In the genomic region with DNA sequence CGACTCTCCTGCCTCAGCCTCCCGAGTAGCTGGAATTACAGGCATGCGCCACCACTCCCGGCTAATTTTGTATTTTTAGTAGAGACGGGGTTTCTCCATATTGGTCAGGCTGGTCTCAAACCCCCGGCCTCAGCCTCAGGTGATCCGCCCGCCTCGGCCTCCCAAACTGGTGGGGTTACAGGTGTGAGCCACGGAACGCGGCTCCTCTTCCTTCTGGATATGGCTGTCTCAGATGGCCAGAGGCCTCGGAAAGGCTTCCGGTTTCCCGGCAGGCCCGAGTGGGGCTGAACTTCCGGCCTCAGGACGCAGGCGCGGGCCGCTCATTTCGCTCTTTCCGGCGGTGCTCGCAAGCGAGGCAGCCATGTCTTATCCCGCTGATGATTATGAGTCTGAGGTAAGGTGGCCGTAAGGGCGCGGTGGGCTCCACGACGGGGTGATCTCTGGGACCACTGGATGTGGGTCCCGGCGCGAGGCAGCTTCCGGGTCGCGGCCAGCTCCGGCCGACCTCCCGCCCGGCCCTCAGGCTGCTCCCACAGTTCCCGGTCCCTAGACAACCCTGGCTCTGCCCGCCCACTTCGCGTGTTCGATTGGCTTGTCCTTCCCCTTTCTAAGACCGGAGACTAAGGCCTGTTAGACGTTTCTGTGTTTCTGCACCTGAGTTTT, we compare ENCODE assay signal across 1 cellular context.
A peak's percentile ranks its signal among the peaks of the same experiment; 100 is the strongest.
TF ChIP-seq lines count a peak whose summit lies in the region.

EIF3L (plus strand) TSS at position 331 of the 663 bp plus-strand sequence; CDS start at position 362, 31 bp downstream.

TF ChIP-seq in HepG2, 621 proteins besides CTCF, POLR2A, EP300 and RAD21 (continued from another document and continues in another):
- TF ChIP-seq HNF1B (CRISPR knock-in tag; IDR thresholded peaks at IDR 0.05), result peak; percentile 80
- peak in 1 of 2 experiments; percentile 78; a peak in 1 of 4 replicates for TF ChIP-seq KLF16 (CRISPR knock-in tag; IDR thresholded peaks at IDR 0.05)
- TF ChIP-seq PAX8 (CRISPR knock-in tag; IDR thresholded peaks at IDR 0.05; ENCODE audit: borderline replicate concordance), result no peak
- peak; percentile 86 for TF ChIP-seq ZNF501 (CRISPR knock-in tag; IDR thresholded peaks at IDR 0.05)
- TF ChIP-seq ERF (CRISPR knock-in tag; IDR thresholded peaks at IDR 0.05), result peak; percentile 78; the same call in 1 of the 2 replicates
- TF ChIP-seq ZNF343 (CRISPR knock-in tag; IDR thresholded peaks at IDR 0.05), result 0 out of 2 replicates have a peak, but pooled peaks have one; percentile 50
- peak; percentile 84 for TF ChIP-seq ZNF350 (CRISPR knock-in tag; IDR thresholded peaks at IDR 0.05; ENCODE audit: borderline replicate concordance, low read depth)
- no peak for TF ChIP-seq ZNF10 (CRISPR knock-in tag; IDR thresholded peaks at IDR 0.05; ENCODE audit: borderline replicate concordance, low read depth)
- peak; percentile 98 for TF ChIP-seq ZSCAN31 (CRISPR knock-in tag; IDR thresholded peaks at IDR 0.05; ENCODE audit: low read depth)
- peak; percentile 30; the same call in 1 of the 2 replicates for TF ChIP-seq ARHGAP35 (CRISPR knock-in tag; IDR thresholded peaks at IDR 0.05; ENCODE audit: borderline replicate concordance)
- TF ChIP-seq ZNF816 (CRISPR knock-in tag; IDR thresholded peaks at IDR 0.05; ENCODE audit: borderline replicate concordance), result no peak
- TF ChIP-seq MBD4 (IDR thresholded peaks at IDR 0.05; ENCODE audit: borderline replicate concordance, low read length), result no peak
- no peak for TF ChIP-seq ZBTB7B (CRISPR knock-in tag; IDR thresholded peaks at IDR 0.05)
- no peak for TF ChIP-seq ZNF549 (CRISPR knock-in tag; IDR thresholded peaks at IDR 0.05)
- no peak for TF ChIP-seq ZNF660 (CRISPR knock-in tag; IDR thresholded peaks at IDR 0.05; ENCODE audit: borderline replicate concordance, low read depth)
- peak; percentile 12; the same call in 1 of the 2 replicates for TF ChIP-seq KDM1A (CRISPR knock-in tag; IDR thresholded peaks at IDR 0.05)
- TF ChIP-seq TSC22D2 (CRISPR knock-in tag; IDR thresholded peaks at IDR 0.05; ENCODE audit: borderline replicate concordance), result no peak
- no peak for TF ChIP-seq FOXP1 (IDR thresholded peaks at IDR 0.05)
- TF ChIP-seq FOXP1 (CRISPR knock-in tag; IDR thresholded peaks at IDR 0.05), result no peak
- no peak for TF ChIP-seq ATAD3A (CRISPR knock-in tag; IDR thresholded peaks at IDR 0.05)
- TF ChIP-seq TGIF2 (CRISPR knock-in tag; IDR thresholded peaks at IDR 0.05), result no peak
- 0 out of 2 replicates have a peak, but pooled peaks have one; percentile 73 for TF ChIP-seq PRDM4 (CRISPR knock-in tag; IDR thresholded peaks at IDR 0.05; ENCODE audit: borderline replicate concordance)
- TF ChIP-seq, protein P1, sequence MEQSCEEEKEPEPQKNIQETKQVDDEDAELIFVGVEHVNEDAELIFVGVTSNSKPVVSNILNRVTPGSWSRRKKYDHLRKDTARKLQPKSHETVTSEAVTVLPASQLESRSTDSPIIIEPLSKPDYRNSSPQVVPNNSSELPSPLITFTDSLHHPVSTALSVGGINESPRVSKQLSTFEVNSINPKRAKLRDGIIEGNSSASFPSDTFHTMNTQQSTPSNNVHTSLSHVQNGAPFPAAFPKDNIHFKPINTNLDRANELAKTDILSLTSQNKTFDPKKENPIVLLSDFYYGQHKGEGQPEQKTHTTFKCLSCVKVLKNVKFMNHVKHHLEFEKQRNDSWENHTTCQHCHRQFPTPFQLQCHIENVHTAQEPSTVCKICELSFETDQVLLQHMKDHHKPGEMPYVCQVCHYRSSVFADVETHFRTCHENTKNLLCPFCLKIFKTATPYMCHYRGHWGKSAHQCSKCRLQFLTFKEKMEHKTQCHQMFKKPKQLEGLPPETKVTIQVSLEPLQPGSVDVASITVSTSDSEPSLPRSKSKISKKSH (CRISPR knock-in tag; IDR thresholded peaks at IDR 0.05; ENCODE audit: borderline replicate concordance), result peak; percentile 85
- peak; percentile 49; the same call in 1 of the 2 replicates for TF ChIP-seq ZNF724P (CRISPR knock-in tag; IDR thresholded peaks at IDR 0.05; ENCODE audit: borderline replicate concordance)
- TF ChIP-seq RBAK (CRISPR knock-in tag; IDR thresholded peaks at IDR 0.05), result no peak
- TF ChIP-seq MXD4 (CRISPR knock-in tag; IDR thresholded peaks at IDR 0.05), result no peak
- no peak for TF ChIP-seq SMARCE1 (IDR thresholded peaks at IDR 0.05; ENCODE audit: borderline replicate concordance)
- TF ChIP-seq ZNF883 (CRISPR knock-in tag; IDR thresholded peaks at IDR 0.05; ENCODE audit: not compliant biosample characterization), result peak; percentile 72
- no peak for TF ChIP-seq ZNF562 (CRISPR knock-in tag; IDR thresholded peaks at IDR 0.05; ENCODE audit: borderline replicate concordance)
- TF ChIP-seq ZNF768 (CRISPR knock-in tag; IDR thresholded peaks at IDR 0.05), result peak; percentile 61
- TF ChIP-seq, protein P2, sequence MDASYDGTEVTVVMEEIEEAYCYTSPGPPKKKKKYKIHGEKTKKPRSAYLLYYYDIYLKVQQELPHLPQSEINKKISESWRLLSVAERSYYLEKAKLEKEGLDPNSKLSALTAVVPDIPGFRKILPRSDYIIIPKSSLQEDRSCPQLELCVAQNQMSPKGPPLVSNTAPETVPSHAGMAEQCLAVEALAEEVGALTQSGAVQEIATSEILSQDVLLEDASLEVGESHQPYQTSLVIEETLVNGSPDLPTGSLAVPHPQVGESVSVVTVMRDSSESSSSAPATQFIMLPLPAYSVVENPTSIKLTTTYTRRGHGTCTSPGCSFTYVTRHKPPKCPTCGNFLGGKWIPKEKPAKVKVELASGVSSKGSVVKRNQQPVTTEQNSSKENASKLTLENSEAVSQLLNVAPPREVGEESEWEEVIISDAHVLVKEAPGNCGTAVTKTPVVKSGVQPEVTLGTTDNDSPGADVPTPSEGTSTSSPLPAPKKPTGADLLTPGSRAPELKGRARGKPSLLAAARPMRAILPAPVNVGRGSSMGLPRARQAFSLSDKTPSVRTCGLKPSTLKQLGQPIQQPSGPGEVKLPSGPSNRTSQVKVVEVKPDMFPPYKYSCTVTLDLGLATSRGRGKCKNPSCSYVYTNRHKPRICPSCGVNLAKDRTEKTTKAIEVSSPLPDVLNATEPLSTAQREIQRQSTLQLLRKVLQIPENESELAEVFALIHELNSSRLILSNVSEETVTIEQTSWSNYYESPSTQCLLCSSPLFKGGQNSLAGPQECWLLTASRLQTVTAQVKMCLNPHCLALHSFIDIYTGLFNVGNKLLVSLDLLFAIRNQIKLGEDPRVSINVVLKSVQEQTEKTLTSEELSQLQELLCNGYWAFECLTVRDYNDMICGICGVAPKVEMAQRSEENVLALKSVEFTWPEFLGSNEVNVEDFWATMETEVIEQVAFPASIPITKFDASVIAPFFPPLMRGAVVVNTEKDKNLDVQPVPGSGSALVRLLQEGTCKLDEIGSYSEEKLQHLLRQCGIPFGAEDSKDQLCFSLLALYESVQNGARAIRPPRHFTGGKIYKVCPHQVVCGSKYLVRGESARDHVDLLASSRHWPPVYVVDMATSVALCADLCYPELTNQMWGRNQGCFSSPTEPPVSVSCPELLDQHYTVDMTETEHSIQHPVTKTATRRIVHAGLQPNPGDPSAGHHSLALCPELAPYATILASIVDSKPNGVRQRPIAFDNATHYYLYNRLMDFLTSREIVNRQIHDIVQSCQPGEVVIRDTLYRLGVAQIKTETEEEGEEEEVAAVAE (CRISPR knock-in tag; IDR thresholded peaks at IDR 0.05; ENCODE audit: borderline replicate concordance), result peak; percentile 77; the same call in 1 of the 2 replicates
- 0 out of 2 replicates have a peak, but pooled peaks have one; percentile 4 for TF ChIP-seq ZNF256 (CRISPR knock-in tag; conservative IDR thresholded peaks at IDR 0.05)
- no peak for TF ChIP-seq ZBTB2 (CRISPR knock-in tag; IDR thresholded peaks at IDR 0.05; ENCODE audit: low read depth)
- TF ChIP-seq HDAC2 (CRISPR knock-in tag; IDR thresholded peaks at IDR 0.05), result peak; percentile 60; the same call in 1 of the 2 replicates
- no peak for TF ChIP-seq ZMYM2 (CRISPR knock-in tag; IDR thresholded peaks at IDR 0.05)
- peak; percentile 25; the same call in 1 of the 2 replicates for TF ChIP-seq ZNF615 (CRISPR knock-in tag; IDR thresholded peaks at IDR 0.05; ENCODE audit: borderline replicate concordance)
- TF ChIP-seq ZFP41 (CRISPR knock-in tag; IDR thresholded peaks at IDR 0.05; ENCODE audit: borderline replicate concordance), result no peak
- TF ChIP-seq ZFAT (CRISPR knock-in tag; conservative IDR thresholded peaks at IDR 0.05), result no peak
- peak; percentile 67 for TF ChIP-seq ZNF18 (CRISPR knock-in tag; IDR thresholded peaks at IDR 0.05; ENCODE audit: insufficient replicate concordance)
- peak; percentile 24; the same call in 1 of the 2 replicates for TF ChIP-seq KDM5A (IDR thresholded peaks at IDR 0.05; ENCODE audit: borderline replicate concordance, low read length)
- TF ChIP-seq HOXA9 (CRISPR knock-in tag; IDR thresholded peaks at IDR 0.05; ENCODE audit: borderline replicate concordance), result no peak; the same call in 1 of the 2 replicates
- TF ChIP-seq ZNF75D (CRISPR knock-in tag; IDR thresholded peaks at IDR 0.05; ENCODE audit: borderline replicate concordance), result no peak
- peak; percentile 45 for TF ChIP-seq ZSCAN9 (CRISPR knock-in tag; IDR thresholded peaks at IDR 0.05; ENCODE audit: borderline replicate concordance)
- peak; percentile 41; the same call in 1 of the 2 replicates for TF ChIP-seq FOXP4 (CRISPR knock-in tag; IDR thresholded peaks at IDR 0.05)
- TF ChIP-seq HNRNPH1 (optimal IDR thresholded peaks at IDR 0.05; ENCODE audit: low read depth, low read length), result no peak
